2 cellular contexts compared by ENCODE assay signal in the genomic region with DNA sequence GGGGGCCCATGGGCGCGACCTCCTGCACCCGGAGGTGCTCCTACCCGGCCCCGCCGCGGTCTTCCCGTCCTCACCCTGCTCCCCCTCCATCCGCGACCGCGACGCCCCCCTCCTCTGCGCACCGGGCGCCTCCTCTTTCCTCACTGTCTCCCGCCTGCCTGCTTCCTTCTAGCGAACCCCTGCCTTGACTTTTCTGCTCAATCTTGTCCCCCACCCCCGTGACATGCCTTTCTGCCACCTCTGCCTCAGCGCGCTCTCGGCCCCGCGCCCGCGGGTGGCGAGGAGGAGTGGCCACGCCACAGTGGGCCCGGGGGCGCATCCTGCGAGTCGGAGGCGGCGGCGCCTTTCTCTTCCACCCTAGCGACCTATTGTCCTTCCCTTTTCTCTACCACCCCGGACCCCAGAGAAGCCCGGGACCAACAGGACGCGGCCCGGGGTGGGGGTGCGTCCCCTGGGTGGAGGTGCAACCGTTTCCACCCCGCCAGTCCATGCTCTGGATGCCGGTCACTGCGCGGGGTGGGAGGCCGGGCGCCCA.
TF ChIP-seq lines count a peak whose summit lies in the region.

No MANE protein-coding gene starts in this region.

TF ChIP-seq in liver, 16 proteins besides CTCF, POLR2A, EP300 and RAD21 (continued from another document):
- no peak for TF ChIP-seq NR2F2 (IDR thresholded peaks at IDR 0.05)
- TF ChIP-seq EGR1 (IDR thresholded peaks at IDR 0.05; ENCODE audit: low read depth in 2 of 2), result no peak
- TF ChIP-seq, protein P1, sequence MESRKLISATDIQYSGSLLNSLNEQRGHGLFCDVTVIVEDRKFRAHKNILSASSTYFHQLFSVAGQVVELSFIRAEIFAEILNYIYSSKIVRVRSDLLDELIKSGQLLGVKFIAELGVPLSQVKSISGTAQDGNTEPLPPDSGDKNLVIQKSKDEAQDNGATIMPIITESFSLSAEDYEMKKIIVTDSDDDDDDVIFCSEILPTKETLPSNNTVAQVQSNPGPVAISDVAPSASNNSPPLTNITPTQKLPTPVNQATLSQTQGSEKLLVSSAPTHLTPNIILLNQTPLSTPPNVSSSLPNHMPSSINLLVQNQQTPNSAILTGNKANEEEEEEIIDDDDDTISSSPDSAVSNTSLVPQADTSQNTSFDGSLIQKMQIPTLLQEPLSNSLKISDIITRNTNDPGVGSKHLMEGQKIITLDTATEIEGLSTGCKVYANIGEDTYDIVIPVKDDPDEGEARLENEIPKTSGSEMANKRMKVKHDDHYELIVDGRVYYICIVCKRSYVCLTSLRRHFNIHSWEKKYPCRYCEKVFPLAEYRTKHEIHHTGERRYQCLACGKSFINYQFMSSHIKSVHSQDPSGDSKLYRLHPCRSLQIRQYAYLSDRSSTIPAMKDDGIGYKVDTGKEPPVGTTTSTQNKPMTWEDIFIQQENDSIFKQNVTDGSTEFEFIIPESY (IDR thresholded peaks at IDR 0.05), result no peak
- TF ChIP-seq JUND (IDR thresholded peaks at IDR 0.05), result no peak
- TF ChIP-seq HNF4A (conservative IDR thresholded peaks at IDR 0.05), result no peak
- TF ChIP-seq, protein P2, sequence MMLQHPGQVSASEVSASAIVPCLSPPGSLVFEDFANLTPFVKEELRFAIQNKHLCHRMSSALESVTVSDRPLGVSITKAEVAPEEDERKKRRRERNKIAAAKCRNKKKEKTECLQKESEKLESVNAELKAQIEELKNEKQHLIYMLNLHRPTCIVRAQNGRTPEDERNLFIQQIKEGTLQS (IDR thresholded peaks at IDR 0.05), result no peak
- no peak for TF ChIP-seq FOXA2 (IDR thresholded peaks at IDR 0.05)
- TF ChIP-seq, protein P3, sequence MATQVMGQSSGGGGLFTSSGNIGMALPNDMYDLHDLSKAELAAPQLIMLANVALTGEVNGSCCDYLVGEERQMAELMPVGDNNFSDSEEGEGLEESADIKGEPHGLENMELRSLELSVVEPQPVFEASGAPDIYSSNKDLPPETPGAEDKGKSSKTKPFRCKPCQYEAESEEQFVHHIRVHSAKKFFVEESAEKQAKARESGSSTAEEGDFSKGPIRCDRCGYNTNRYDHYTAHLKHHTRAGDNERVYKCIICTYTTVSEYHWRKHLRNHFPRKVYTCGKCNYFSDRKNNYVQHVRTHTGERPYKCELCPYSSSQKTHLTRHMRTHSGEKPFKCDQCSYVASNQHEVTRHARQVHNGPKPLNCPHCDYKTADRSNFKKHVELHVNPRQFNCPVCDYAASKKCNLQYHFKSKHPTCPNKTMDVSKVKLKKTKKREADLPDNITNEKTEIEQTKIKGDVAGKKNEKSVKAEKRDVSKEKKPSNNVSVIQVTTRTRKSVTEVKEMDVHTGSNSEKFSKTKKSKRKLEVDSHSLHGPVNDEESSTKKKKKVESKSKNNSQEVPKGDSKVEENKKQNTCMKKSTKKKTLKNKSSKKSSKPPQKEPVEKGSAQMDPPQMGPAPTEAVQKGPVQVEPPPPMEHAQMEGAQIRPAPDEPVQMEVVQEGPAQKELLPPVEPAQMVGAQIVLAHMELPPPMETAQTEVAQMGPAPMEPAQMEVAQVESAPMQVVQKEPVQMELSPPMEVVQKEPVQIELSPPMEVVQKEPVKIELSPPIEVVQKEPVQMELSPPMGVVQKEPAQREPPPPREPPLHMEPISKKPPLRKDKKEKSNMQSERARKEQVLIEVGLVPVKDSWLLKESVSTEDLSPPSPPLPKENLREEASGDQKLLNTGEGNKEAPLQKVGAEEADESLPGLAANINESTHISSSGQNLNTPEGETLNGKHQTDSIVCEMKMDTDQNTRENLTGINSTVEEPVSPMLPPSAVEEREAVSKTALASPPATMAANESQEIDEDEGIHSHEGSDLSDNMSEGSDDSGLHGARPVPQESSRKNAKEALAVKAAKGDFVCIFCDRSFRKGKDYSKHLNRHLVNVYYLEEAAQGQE (IDR thresholded peaks at IDR 0.05), result no peak
- TF ChIP-seq RXRA (IDR thresholded peaks at IDR 0.05), result no peak
- TF ChIP-seq YY1 (IDR thresholded peaks at IDR 0.05), result no peak
- no peak for TF ChIP-seq TAF1 (conservative IDR thresholded peaks at IDR 0.05)
- TF ChIP-seq FOXA1 (IDR thresholded peaks at IDR 0.05), result no peak
- no peak for TF ChIP-seq GABPA (IDR thresholded peaks at IDR 0.05 in 1 of 2, conservative IDR thresholded peaks at IDR 0.05 in 1 of 2)
- TF ChIP-seq HNF4G (IDR thresholded peaks at IDR 0.05), result no peak

TF ChIP-seq in HepG2, 621 proteins besides CTCF, POLR2A, EP300 and RAD21 (continued from another document):
- TF ChIP-seq HOXA9 (CRISPR knock-in tag; IDR thresholded peaks at IDR 0.05; ENCODE audit: borderline replicate concordance), result no peak
- no peak for TF ChIP-seq TSC22D2 (CRISPR knock-in tag; IDR thresholded peaks at IDR 0.05; ENCODE audit: borderline replicate concordance)
- TF ChIP-seq, protein P4, sequence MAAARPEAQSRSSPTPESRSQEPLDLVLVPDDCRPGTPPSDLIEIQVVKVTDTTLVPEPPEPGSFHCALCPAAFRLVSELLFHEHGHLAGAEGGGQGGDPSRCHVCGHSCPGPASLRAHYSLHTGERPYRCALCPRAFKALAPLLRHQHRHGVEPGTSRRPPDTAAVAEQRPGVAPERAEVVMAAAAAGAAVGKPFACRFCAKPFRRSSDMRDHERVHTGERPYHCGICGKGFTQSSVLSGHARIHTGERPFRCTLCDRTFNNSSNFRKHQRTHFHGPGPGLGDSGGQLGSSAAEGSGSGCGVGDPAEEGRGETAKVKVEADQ (CRISPR knock-in tag; IDR thresholded peaks at IDR 0.05; ENCODE audit: borderline replicate concordance), result no peak
- TF ChIP-seq, protein P5, sequence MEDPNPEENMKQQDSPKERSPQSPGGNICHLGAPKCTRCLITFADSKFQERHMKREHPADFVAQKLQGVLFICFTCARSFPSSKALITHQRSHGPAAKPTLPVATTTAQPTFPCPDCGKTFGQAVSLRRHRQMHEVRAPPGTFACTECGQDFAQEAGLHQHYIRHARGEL (CRISPR knock-in tag; IDR thresholded peaks at IDR 0.05), result no peak
- no peak for TF ChIP-seq MZF1 (CRISPR knock-in tag; IDR thresholded peaks at IDR 0.05; ENCODE audit: borderline replicate concordance)
- TF ChIP-seq RBM22 (optimal IDR thresholded peaks at IDR 0.05; ENCODE audit: low read length), result no peak
- TF ChIP-seq GATAD2A (CRISPR knock-in tag; IDR thresholded peaks at IDR 0.05), result no peak
- no peak for TF ChIP-seq ZBTB38 (CRISPR knock-in tag; IDR thresholded peaks at IDR 0.05)
- no peak for TF ChIP-seq ZNF256 (CRISPR knock-in tag; conservative IDR thresholded peaks at IDR 0.05)
- TF ChIP-seq ZC3H4 (CRISPR knock-in tag; IDR thresholded peaks at IDR 0.05; ENCODE audit: borderline replicate concordance), result no peak
